ENCODE assay signal across 8 cellular contexts in the genomic region with DNA sequence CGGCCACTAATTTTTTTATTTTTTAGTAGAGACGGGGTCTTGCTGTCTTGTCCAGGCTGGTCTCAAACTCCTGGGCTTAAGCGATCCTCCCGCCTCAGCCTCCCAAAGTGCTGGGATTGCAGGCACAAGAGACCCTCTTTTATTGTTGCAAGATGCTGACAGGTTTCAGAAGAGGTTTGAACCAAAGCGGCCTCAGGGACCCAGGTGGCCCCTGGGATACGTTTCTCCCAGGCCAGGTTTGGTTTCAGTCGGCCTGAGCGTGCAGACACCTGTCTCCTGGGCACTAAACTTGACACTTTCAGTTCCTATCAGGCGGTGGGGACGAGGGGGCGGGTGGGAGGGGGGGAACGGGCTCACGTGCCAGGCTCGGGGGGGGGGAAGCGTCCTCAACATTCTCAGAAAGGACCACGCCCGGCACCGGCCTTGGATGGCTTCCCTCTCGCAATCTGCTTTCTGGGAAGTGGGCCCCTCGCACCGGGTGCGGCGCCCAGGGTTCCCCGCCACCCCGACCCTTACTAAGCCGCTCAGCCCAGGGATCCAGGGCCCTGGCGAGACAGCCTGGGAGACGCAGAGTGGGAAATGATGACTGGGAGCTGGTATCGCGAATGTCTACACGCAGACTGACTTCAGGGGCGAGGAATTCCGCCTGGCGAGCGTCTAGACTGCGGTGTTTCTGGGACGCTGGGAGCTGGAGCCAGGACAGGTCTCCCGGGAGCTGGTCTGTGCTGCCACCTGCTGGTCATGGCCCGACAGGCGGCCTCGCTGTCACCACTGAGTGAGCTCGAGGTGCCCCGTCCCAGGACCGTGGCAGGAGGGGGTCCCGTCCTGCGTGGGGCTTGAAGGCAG.
DNase-seq lines count a peak whose midpoint lies in the region; ATAC-seq and TF ChIP-seq lines count a peak whose summit lies in the region.

No MANE protein-coding gene starts in this region.

- H3K4me3 ChIP-seq in PC-3 (ENCODE audit: low read length) (peak overlapping the region; percentile 65), fibroblast of lung (replicated peaks in 1 of 4; ENCODE audit: control extremely low read depth in 1 of 4, insufficient read depth in 1 of 4, low read depth in 3 of 4, low read length in 4 of 4) (peak overlapping the region in 2 of 4 experiments; percentile 42 to 50)

- H3K79me2 ChIP-seq in PC-3 (ENCODE audit: low read length) (no peaks in the 10 kb centered on the region), fibroblast of lung (ENCODE audit: control insufficient read depth, insufficient read depth, low read length) (no peaks in the 10 kb centered on the region)

- H3K4me2 ChIP-seq in PC-3 (ENCODE audit: low read length) (peak overlapping the region; percentile 96), fibroblast of lung (ENCODE audit: extremely low read depth, insufficient read depth, low read length) (peak overlapping the region; percentile 80)

- H3K27me3 ChIP-seq in PC-3 (ENCODE audit: low read length) (no peaks in the 10 kb centered on the region), fibroblast of lung (ENCODE audit: control insufficient read depth, insufficient read depth, low read length) (no peaks in the 10 kb centered on the region)

- peaks cover 21 to 32% of the 10 kb centered on the region in 2 donors for H3K4me1 Mint-ChIP-seq in natural killer cell
- peaks cover 79% of the 10 kb centered on the region for H3K4me1 Mint-ChIP-seq in stimulated activated memory B cell treated with anti-CD40 and anti-IgM and Interleukin-4, amounts not matched to agents 10 μg/mL and 1 μg/mL and 100 μg/mL, for 72 hours

- H3F3A ChIP-seq in PC-3 (ENCODE audit: low read length, unreplicated experiment) = no peaks in the 10 kb centered on the region

- no peaks in the 10 kb centered on the region for H3K9me2 ChIP-seq in PC-3 (replicated peaks; ENCODE audit: low read length)

- no peaks in the 10 kb centered on the region for H4K20me1 ChIP-seq in PC-3 (ENCODE audit: low read length)
- H4K20me1 ChIP-seq in fibroblast of lung (ENCODE audit: control insufficient read depth, extremely low read depth, insufficient read depth, low read length) = no peaks in the 10 kb centered on the region

- TF ChIP-seq CTCF in PC-3 (conservative IDR thresholded peaks at IDR 0.05; ENCODE audit: low read depth, low read length) (peak; percentile 84), fibroblast of lung (conservative IDR thresholded peaks at IDR 0.05 in 1 of 2, IDR thresholded peaks at IDR 0.05 in 1 of 2; ENCODE audit: low read depth in 1 of 2, low read length in 2 of 2) (peak; percentile 90 to 91), natural killer cell (IDR thresholded peaks at IDR 0.05) (peak; percentile 97)

- H3K9ac ChIP-seq in PC-3 (ENCODE audit: low read length) (0 out of 2 replicates have a peak overlapping the region, but pooled peaks have one; percentile 25), fibroblast of lung (ENCODE audit: insufficient read depth, low read length) (no peak overlapping the region)

- H3K4me1 ChIP-seq in PC-3 (ENCODE audit: insufficient read depth, low read length) (no peaks in the 10 kb centered on the region), fibroblast of lung (ENCODE audit: control insufficient read depth, extremely low read depth, insufficient read depth, low read length) (no peaks in the 10 kb centered on the region)

- no peaks in the 10 kb centered on the region for H3K9me3 ChIP-seq in PC-3 (ENCODE audit: low read length)
- no peaks in the 10 kb centered on the region for H3K9me3 ChIP-seq in fibroblast of lung (ENCODE audit: control insufficient read depth, insufficient read depth, low read depth, low read length)

- peaks cover 12 to 18% of the 10 kb centered on the region in 2 donors for H3K27me3 Mint-ChIP-seq in natural killer cell (ENCODE audit: low read depth in 2 of 2)
- no peaks in the 10 kb centered on the region for H3K27me3 Mint-ChIP-seq in stimulated activated memory B cell treated with anti-CD40 and anti-IgM and Interleukin-4, amounts not matched to agents 10 μg/mL and 1 μg/mL and 100 μg/mL, for 72 hours

- H3K9me3 Mint-ChIP-seq in natural killer cell = no peaks in the 10 kb centered on the region
- H3K9me3 Mint-ChIP-seq in stimulated activated memory B cell treated with anti-CD40 and anti-IgM and Interleukin-4, amounts not matched to agents 10 μg/mL and 1 μg/mL and 100 μg/mL, for 72 hours = no peaks in the 10 kb centered on the region

- H3K36me3 Mint-ChIP-seq in natural killer cell = no peaks in the 10 kb centered on the region
- peaks cover 7% of the 10 kb centered on the region for H3K36me3 Mint-ChIP-seq in stimulated activated memory B cell treated with anti-CD40 and anti-IgM and Interleukin-4, amounts not matched to agents 10 μg/mL and 1 μg/mL and 100 μg/mL, for 72 hours

- BruUV-seq in PC-3 (replicated peaks; lab: Mats Ljungman, UMichigan) = no TSS peak

- peak; percentile 33 for ATAC-seq in HG03571 (IDR thresholded peaks at IDR 0.05; ENCODE audit: unreplicated experiment)
- peak; percentile 92 for ATAC-seq in PC-3
- ATAC-seq in natural killer cell = peak; percentile 76 to 87 (median 81)
- ATAC-seq in stimulated activated memory B cell treated with anti-CD40 and anti-IgM and Interleukin-4, amounts not matched to agents 10 μg/mL and 1 μg/mL and 100 μg/mL, for 72 hours = peak; percentile 71

- intact Hi-C loops in PC-3 (cut with micrococcal nuclease) = loop anchor here (1.0 kb wide), 1 partner anchor 136 kb away; no protein-coding TSS in a partner anchor
- intact Hi-C loops in natural killer cell (cut with micrococcal nuclease) = no loop called here

- peak overlapping the region; percentile 80; the same call in 1 of the 2 replicates for H2AFZ ChIP-seq in PC-3 (ENCODE audit: low read length)
- H2AFZ ChIP-seq in fibroblast of lung (ENCODE audit: low read length) = no peak overlapping the region

- H3K27ac Mint-ChIP-seq in natural killer cell = peak overlapping the region in 1 of 2 donors; percentile 48
- H3K27ac Mint-ChIP-seq in stimulated activated memory B cell treated with anti-CD40 and anti-IgM and Interleukin-4, amounts not matched to agents 10 μg/mL and 1 μg/mL and 100 μg/mL, for 72 hours = peak overlapping the region; percentile 80

- H3K27ac ChIP-seq in PC-3 (ENCODE audit: low read length) (no peak overlapping the region), fibroblast of lung (ENCODE audit: insufficient read depth, low read length) (no peak overlapping the region)

- POLR2A ChIA-PET in PC-3 (lab: Charles Lee; ENCODE audit: unreplicated experiment) = interaction anchor here (0.6 to 1.2 kb wide), 5 partner anchors 17 to 188 kb away, joined by 3 to 11 read pairs (median 5); partner anchors contain the start of gene GADD45B

- H3K36me3 ChIP-seq in PC-3 (ENCODE audit: low read depth, low read length) (no peaks in the 10 kb centered on the region; the same call in 1 of the 2 replicates), fibroblast of lung (ENCODE audit: control insufficient read depth, insufficient read depth, low read length) (no peaks in the 10 kb centered on the region)

- CTCF ChIA-PET in PC-3 (lab: Charles Lee) = interaction anchor here (0.5 to 1.2 kb wide), 9 partner anchors 8 to 455 kb away, joined by 3 to 12 read pairs (median 4); partner anchors contain the start of gene GADD45B

- H3K4me3 Mint-ChIP-seq in natural killer cell = peak overlapping the region; percentile 79
- peak overlapping the region; percentile 82 for H3K4me3 Mint-ChIP-seq in stimulated activated memory B cell treated with anti-CD40 and anti-IgM and Interleukin-4, amounts not matched to agents 10 μg/mL and 1 μg/mL and 100 μg/mL, for 72 hours

- DNase-seq in SIG-M5 treated with dmso at 0.1 percent for 504 hours (lab: John Stamatoyannopoulos, UW; ENCODE audit: unreplicated experiment) (peak; percentile 38), SIG-M5 (lab: John Stamatoyannopoulos, UW) (no peak), PC-3 (peak; percentile 88), activated T-helper 1 cell treated with Interleukin-2 at 50 U/mL for 16 hours (ENCODE audit: low read depth) (peak; percentile 80), fibroblast of lung (ENCODE audit: low read depth in 2 of 2) (peak; percentile 89 to 96), natural killer cell (peak; percentile 89)

Comparison
In these comparisons a context has a peak if more than half of its experiments do, and no peak if none do; other contexts are left out.
1. ATAC-seq: peak in every context shown above with its lines; median percentile 92 in PC-3; 81 in natural killer cell; 71 in stimulated activated memory B cell treated with anti-CD40 and anti-IgM and Interleukin-4, amounts not matched to agents 10 μg/mL and 1 μg/mL and 100 μg/mL, for 72 hours; 33 in HG03571.